In genomic region chr2:195146761-195147160, GRCh38 we compare ENCODE assay signal across 7 cellular contexts.
"Had no signal": no experiment of that assay in that cellular context is flagged by ENCODE, and none has a peak within 500 bp of the region (broad histone marks: within the 10 kb centered on the region; RNA-seq: fewer than 3 reads in every experiment).

No MANE protein-coding gene starts in this region.

- FAIRE-seq: HTR-8/SVneo, K562 had no signal

- DNase-seq: GM23248, GOT3, H7, IMR-90 had no signal

- ATAC-seq: HCT116, K562 had no signal
